ENCODE assay signal across 1 cellular context in the genomic region with DNA sequence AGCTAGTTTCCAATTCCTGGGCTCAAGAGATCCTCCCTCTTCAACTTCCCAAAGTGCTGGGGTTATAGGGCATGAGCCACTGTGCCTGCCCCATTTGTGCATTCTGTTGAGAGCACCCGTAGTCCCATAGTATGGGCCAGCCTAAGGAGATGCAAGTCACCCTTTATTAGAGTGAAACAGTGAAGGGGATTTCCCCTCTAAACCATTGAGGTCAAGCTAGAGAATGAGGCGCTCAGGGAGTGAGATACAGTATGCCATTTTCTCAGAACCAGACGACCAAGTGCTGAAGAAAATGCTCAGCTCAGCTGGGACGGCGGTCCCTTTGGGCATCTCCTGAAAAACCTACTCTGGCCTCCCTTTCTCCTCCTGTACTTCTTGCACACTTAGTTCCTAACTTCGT.
TF ChIP-seq lines count a peak whose summit lies in the region.

No MANE protein-coding gene starts in this region.

TF ChIP-seq in WTC11, 78 proteins besides CTCF, POLR2A, EP300 and RAD21 (continued from another document):
- TF ChIP-seq, protein P1, sequence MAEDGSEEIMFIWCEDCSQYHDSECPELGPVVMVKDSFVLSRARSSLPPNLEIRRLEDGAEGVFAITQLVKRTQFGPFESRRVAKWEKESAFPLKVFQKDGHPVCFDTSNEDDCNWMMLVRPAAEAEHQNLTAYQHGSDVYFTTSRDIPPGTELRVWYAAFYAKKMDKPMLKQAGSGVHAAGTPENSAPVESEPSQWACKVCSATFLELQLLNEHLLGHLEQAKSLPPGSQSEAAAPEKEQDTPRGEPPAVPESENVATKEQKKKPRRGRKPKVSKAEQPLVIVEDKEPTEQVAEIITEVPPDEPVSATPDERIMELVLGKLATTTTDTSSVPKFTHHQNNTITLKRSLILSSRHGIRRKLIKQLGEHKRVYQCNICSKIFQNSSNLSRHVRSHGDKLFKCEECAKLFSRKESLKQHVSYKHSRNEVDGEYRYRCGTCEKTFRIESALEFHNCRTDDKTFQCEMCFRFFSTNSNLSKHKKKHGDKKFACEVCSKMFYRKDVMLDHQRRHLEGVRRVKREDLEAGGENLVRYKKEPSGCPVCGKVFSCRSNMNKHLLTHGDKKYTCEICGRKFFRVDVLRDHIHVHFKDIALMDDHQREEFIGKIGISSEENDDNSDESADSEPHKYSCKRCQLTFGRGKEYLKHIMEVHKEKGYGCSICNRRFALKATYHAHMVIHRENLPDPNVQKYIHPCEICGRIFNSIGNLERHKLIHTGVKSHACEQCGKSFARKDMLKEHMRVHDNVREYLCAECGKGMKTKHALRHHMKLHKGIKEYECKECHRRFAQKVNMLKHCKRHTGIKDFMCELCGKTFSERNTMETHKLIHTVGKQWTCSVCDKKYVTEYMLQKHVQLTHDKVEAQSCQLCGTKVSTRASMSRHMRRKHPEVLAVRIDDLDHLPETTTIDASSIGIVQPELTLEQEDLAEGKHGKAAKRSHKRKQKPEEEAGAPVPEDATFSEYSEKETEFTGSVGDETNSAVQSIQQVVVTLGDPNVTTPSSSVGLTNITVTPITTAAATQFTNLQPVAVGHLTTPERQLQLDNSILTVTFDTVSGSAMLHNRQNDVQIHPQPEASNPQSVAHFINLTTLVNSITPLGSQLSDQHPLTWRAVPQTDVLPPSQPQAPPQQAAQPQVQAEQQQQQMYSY (CRISPR knock-in tag; IDR thresholded peaks at IDR 0.05), result no peak
- no peak for TF ChIP-seq HMGA2 (CRISPR knock-in tag; IDR thresholded peaks at IDR 0.05)
- no peak for TF ChIP-seq ZNF138 (CRISPR knock-in tag; conservative IDR thresholded peaks at IDR 0.05)
- no peak for TF ChIP-seq NR3C1 (CRISPR knock-in tag; conservative IDR thresholded peaks at IDR 0.05; ENCODE audit: low read depth)
- no peak for TF ChIP-seq CBFB (CRISPR knock-in tag; IDR thresholded peaks at IDR 0.05; ENCODE audit: low read depth)
- TF ChIP-seq, protein P2, sequence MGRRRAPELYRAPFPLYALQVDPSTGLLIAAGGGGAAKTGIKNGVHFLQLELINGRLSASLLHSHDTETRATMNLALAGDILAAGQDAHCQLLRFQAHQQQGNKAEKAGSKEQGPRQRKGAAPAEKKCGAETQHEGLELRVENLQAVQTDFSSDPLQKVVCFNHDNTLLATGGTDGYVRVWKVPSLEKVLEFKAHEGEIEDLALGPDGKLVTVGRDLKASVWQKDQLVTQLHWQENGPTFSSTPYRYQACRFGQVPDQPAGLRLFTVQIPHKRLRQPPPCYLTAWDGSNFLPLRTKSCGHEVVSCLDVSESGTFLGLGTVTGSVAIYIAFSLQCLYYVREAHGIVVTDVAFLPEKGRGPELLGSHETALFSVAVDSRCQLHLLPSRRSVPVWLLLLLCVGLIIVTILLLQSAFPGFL (CRISPR knock-in tag; IDR thresholded peaks at IDR 0.05; ENCODE audit: borderline replicate concordance), result no peak
- TF ChIP-seq, protein P3, sequence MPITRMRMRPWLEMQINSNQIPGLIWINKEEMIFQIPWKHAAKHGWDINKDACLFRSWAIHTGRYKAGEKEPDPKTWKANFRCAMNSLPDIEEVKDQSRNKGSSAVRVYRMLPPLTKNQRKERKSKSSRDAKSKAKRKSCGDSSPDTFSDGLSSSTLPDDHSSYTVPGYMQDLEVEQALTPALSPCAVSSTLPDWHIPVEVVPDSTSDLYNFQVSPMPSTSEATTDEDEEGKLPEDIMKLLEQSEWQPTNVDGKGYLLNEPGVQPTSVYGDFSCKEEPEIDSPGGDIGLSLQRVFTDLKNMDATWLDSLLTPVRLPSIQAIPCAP (CRISPR knock-in tag; IDR thresholded peaks at IDR 0.05), result no peak
- TF ChIP-seq, protein P4, sequence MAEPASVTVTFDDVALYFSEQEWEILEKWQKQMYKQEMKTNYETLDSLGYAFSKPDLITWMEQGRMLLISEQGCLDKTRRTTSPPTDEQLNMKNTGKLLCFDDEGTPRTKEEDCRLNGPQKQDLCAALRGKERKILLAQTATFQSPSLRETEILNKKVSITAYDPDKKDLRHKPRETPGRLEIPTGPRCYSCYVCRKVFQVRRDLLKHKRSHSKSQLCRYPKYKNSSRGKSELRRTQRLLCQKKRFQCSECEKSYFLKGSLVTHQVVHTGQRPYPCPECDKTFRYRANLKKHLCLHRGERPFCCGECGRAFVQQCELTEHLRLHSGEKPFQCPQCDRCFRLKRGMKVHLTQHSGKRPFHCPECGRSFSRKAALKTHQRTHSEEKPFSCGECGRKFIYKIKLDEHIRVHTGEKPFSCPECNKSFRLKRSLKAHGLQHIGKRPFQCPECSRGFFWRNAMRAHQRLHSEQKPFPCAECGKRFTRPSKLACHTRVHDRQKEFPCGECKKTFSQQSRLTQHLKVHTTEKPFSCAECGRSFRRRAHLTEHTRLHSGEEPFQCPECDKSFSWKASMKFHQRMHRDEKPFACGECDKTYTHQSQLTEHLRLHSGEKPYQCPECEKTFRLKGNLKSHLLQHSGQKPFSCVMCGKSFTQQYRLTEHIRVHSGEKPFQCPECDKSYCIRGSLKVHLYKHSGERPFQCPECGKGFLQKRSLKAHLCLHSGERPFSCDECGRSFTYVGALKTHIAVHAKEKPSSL (CRISPR knock-in tag; conservative IDR thresholded peaks at IDR 0.05), result no peak
- no peak for TF ChIP-seq FOXJ3 (CRISPR knock-in tag; IDR thresholded peaks at IDR 0.05; ENCODE audit: borderline replicate concordance)
- TF ChIP-seq, protein P5, sequence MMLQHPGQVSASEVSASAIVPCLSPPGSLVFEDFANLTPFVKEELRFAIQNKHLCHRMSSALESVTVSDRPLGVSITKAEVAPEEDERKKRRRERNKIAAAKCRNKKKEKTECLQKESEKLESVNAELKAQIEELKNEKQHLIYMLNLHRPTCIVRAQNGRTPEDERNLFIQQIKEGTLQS (CRISPR knock-in tag; conservative IDR thresholded peaks at IDR 0.05), result no peak
- no peak for TF ChIP-seq GRHL2 (CRISPR knock-in tag; IDR thresholded peaks at IDR 0.05; ENCODE audit: insufficient replicate concordance, severe bottlenecking)
- no peak for TF ChIP-seq ZNF232 (CRISPR knock-in tag; IDR thresholded peaks at IDR 0.05)
- TF ChIP-seq PRRX2 (CRISPR knock-in tag; IDR thresholded peaks at IDR 0.05), result no peak
